Comparison of ENCODE assay signal across 8 cellular contexts in the genomic region with DNA sequence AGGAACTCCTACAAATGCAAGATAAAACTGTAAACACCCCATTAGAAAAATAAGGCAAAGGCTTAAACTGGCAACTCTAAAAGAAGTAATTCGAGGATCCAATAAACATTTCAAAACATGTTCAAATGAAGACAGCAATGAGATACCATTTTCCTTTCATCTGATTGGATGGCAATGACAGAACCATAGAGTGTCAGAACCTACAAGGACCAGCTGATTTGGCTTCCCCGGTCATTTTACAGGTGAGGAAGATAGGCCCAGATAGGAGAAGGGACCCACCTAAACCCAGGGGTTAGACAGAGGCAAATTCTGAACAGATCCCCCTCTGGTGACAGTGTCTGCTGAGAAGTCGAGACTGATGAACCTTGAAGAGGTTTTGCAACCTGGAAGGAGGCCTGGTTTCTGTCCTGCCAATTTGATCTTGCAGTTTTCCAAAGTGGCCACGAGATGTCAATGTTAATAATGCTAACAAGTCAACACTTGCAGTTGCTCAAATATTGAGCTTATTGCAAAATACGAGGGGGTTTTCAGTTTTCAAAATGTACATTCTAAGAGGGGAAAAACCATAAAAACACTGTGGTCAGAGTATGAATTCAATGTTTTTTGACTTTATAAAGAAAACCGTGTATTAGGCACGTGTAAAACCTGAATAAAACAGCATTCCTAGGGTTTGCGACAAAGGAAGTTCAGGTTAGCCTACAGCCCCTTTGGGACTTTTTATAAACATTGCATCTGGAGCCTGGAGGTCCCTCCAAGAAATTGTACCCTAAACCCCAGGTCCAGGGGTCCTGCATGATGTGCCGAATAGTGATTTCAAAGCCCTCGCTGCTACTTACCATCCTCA. TPM values are rescaled to one million over a fixed set of nuclear protein-coding genes. Genes with fewer than 3 reads are reported as not detected.
DNase-seq lines count a peak whose midpoint lies in the region; ATAC-seq and TF ChIP-seq lines count a peak whose summit lies in the region.

No MANE protein-coding gene starts in this region.

- peak; percentile 72 for TF ChIP-seq CTCF in epithelial cell of proximal tubule (conservative IDR thresholded peaks at IDR 0.05; ENCODE audit: low read depth, low read length)

- peak; percentile 47 for ATAC-seq in HG03342 (IDR thresholded peaks at IDR 0.05; ENCODE audit: unreplicated experiment)
- no peak for ATAC-seq in GM19463 (IDR thresholded peaks at IDR 0.05; ENCODE audit: unreplicated experiment)
- ATAC-seq in HG03280 (IDR thresholded peaks at IDR 0.05; ENCODE audit: unreplicated experiment), result no peak
- no peak for ATAC-seq in GM19035 (IDR thresholded peaks at IDR 0.05; ENCODE audit: unreplicated experiment)

- H3K4me3 ChIP-seq in epithelial cell of proximal tubule (ENCODE audit: low read depth, low read length), result no peak overlapping the region

- DNase-seq in DMS53 (lab: John Stamatoyannopoulos, UW), result peak; percentile 64
- peak; percentile 56 for DNase-seq in RKO (ENCODE audit: low spot score)
- peak; percentile 42 for DNase-seq in epithelial cell of proximal tubule (ENCODE audit: low read depth)
- peak; percentile 59 for DNase-seq in myocyte (ENCODE audit: low read depth)

RNA-seq across cellular contexts. Expression of a gene that starts 21.5 kb away (rescaled TPM):
- total RNA-seq in epithelial cell of proximal tubule, result 0.07 TPM in 1 of 2 replicates, not detected in the other
- 0.24 TPM in 1 of 2 replicates, not detected in the other for total RNA-seq in myocyte
- polyA plus RNA-seq in myocyte (2012), result 0.20 TPM

RNA-seq across cellular contexts. Expression of a gene that starts 41.1 kb away (rescaled TPM):
- total RNA-seq in epithelial cell of proximal tubule, result 0.12 TPM in 1 of 2 replicates, not detected in the other
- total RNA-seq in myocyte, result 0.16 and 0.32 TPM in 2 replicates
- 3.1 TPM for polyA plus RNA-seq in myocyte (2012)
